Comparison of ENCODE assay signal across 8 cellular contexts in the genomic region with DNA sequence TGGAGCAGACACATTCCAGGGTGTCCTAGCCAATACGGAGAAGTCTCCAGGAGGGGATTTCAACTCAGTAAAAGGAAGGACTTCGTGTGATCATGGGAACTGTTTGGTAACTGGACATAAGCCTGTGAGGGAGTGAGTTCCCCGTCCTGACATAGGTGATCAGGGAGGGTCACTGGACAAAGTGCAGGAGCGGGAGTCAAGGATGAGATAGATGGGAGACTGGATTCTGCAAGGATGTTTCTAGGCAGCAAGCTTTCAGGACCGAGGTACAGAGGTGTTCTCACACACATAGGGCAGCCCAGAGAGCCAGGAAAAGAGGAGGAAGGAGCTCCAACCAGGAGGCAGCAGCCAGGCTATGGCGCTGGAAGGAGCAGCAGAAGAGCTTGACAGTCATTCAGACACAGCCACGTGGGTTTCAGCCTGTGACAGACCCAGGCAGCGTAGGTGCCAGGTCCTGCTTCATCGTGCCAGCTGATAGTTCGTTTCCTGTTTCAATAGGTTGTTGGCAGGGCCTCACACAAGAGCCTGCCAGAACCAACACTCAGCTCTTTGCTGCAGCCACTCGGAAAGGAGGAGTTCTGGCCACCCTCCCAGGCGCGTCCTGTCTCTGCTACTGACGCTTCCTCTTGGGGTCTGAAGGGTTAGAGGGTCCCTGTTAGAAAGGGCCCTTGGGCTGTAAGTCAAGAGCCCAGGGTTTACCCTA.
DNase-seq lines count a peak whose midpoint lies in the region; ATAC-seq and TF ChIP-seq lines count a peak whose summit lies in the region.

No MANE protein-coding gene starts in this region.

- H3K27ac ChIP-seq in effector memory CD4-positive, alpha-beta T cell (ENCODE audit: insufficient read depth, low read length, poor library complexity, severe bottlenecking) = no peak overlapping the region

- DNase-seq in DMS153 treated with DMSO at 0.1 percent for 48 hours (lab: John Stamatoyannopoulos, UW; ENCODE audit: unreplicated experiment) (peak; percentile 74), NCI-H774 (lab: John Stamatoyannopoulos, UW) (peak; percentile 63), fibroblast of gingiva (ENCODE audit: low read depth) (peak; percentile 63), omental fat pad (ENCODE audit: low spot score) (no peak), dedifferentiated amniotic fluid mesenchymal stem cell (ENCODE audit: extremely low spot score) (no peak), ACHN (no peak)
- no peak for DNase-seq in effector memory CD4-positive, alpha-beta T cell

- H3K9me3 ChIP-seq in effector memory CD4-positive, alpha-beta T cell (ENCODE audit: control insufficient read depth, low read length) = no peaks in the 10 kb centered on the region

- H3K36me3 ChIP-seq in effector memory CD4-positive, alpha-beta T cell (ENCODE audit: control insufficient read depth, insufficient read depth, low read length) = no peaks in the 10 kb centered on the region

- H3K27me3 ChIP-seq in effector memory CD4-positive, alpha-beta T cell (replicated peaks; ENCODE audit: control insufficient read depth, insufficient read depth, low read length, poor library complexity, severe bottlenecking) = no peaks in the 10 kb centered on the region

- in situ Hi-C loops in ACHN (cut with HindIII; ENCODE audit: low pct_ligation_motif_present, low pct_unique_long_range_greater_than_20kb, low sequenced_read_pairs) = no loop called here

- no peak overlapping the region for H3K4me3 ChIP-seq in effector memory CD4-positive, alpha-beta T cell (ENCODE audit: insufficient read depth, low read depth, low read length, poor library complexity, severe bottlenecking)

- ATAC-seq in omental fat pad (ENCODE audit: low FRiP score) (peak; percentile 72), HG03521 (IDR thresholded peaks at IDR 0.05; ENCODE audit: unreplicated experiment) (no peak)

- TF ChIP-seq CTCF in omental fat pad (IDR thresholded peaks at IDR 0.05) = no peak

- no peaks in the 10 kb centered on the region for H3K4me1 ChIP-seq in effector memory CD4-positive, alpha-beta T cell (ENCODE audit: control insufficient read depth, insufficient read depth, low read length, poor library complexity, severe bottlenecking)

Comparison
In these comparisons a context has a peak if more than half of its experiments do, and no peak if none do; other contexts are left out.
1. DNase-seq: peak in DMS153 treated with DMSO at 0.1 percent for 48 hours (single experiment), NCI-H774 (single experiment) and fibroblast of gingiva (single experiment); none in omental fat pad (single experiment), effector memory CD4-positive, alpha-beta T cell (0 of 3), dedifferentiated amniotic fluid mesenchymal stem cell (single experiment) and ACHN (single experiment).